ENCODE assay signal across 1 cellular context in the genomic region with DNA sequence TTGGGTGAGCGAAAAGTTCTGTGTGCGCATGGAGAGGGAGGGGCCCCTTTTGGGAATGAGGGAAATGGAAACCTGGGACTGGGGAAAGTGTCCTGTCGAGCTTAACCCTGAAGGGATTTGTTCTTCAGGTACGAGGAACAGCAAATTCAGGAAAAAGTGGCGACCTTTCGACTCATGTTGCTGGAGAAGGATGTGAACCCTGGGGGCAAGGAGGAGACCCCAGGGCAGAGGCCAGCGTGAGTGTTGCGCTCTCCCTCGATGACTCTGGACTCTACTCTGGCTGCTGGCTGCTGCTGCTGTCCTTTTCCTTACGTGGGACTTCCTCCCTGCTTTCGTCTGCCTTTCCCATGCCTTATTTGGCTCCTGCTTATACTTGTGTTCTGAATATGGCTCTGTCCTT.
A peak's percentile ranks its signal among the peaks of the same experiment; 100 is the strongest.
TF ChIP-seq lines count a peak whose summit lies in the region.

No MANE protein-coding gene starts in this region.

TF ChIP-seq in H1, 55 proteins besides CTCF, POLR2A, EP300 and RAD21:
- TF ChIP-seq TBP (IDR thresholded peaks at IDR 0.05; ENCODE audit: low read depth, low read length) (no peak), RFX5 (IDR thresholded peaks at IDR 0.05; ENCODE audit: borderline replicate concordance, low read depth, low read length) (no peak), PHF8 (conservative IDR thresholded peaks at IDR 0.05; ENCODE audit: low read depth, low read length) (no peak), POLR2AphosphoS5 (IDR thresholded peaks at IDR 0.05; ENCODE audit: low read depth, low read length) (peak; percentile 55)
- TF ChIP-seq, protein P1, sequence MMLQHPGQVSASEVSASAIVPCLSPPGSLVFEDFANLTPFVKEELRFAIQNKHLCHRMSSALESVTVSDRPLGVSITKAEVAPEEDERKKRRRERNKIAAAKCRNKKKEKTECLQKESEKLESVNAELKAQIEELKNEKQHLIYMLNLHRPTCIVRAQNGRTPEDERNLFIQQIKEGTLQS (IDR thresholded peaks at IDR 0.05; ENCODE audit: insufficient read depth, low read depth, low read length), result no peak
TF ChIP-seq in H1: peak in this region for 1.
